In the genomic region with DNA sequence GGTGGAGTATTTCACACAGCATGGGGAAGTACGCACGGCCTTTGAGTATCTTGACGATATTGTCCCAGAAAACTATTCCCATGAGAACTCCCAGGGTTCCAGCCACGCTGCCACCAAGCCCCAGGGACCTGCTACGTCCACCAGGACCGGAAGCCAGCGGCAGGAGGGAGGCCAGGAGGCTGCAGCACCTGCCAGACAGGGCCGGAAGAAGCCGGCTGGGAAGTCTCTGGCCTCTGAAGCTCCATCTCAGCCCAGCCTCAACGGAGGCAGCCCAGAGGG, we compare ENCODE assay signal across 29 cellular contexts. TPM values are rescaled to one million over a fixed set of nuclear protein-coding genes. Genes with fewer than 3 reads are reported as not detected.
"Had no signal": no experiment of that assay in that cellular context is flagged by ENCODE, and none has a peak within 500 bp of the region (broad histone marks: within the 10 kb centered on the region; RNA-seq: fewer than 3 reads in every experiment).

No MANE protein-coding gene starts in this region.

- H3K27me3 ChIP-seq: dorsolateral prefrontal cortex, gastrocnemius medialis, heart right ventricle, neutrophil, suprapubic skin had no signal

- H3K27ac ChIP-seq: dorsolateral prefrontal cortex, gastrocnemius medialis, heart right ventricle, lower lobe of right lung, neutrophil, parathyroid adenoma, skin epidermis, suprapubic skin had no signal

- H3K9ac ChIP-seq: parathyroid adenoma had no signal

- ATAC-seq: gastrocnemius medialis; heart right ventricle; left colon; left ventricle myocardium superior; lower lobe of right lung; natural killer cell treated with Interleukin-12 subunit alpha and Interleukin-12 subunit beta and Interleukin-15 and Interleukin-18, amount 100 ng/mL, for 72 hours; right cardiac atrium; stimulated activated naive B cell treated with anti-CD40 and anti-IgM and Interleukin-4, amounts not matched to agents 10 μg/mL and 1 μg/mL and 100 μg/mL, for 72 hours had no signal

- DNase-seq: central memory CD4-positive, alpha-beta T cell; dorsolateral prefrontal cortex; effector CD4-positive, alpha-beta T cell; foreskin fibroblast; gastrocnemius medialis; heart right ventricle; hippocampal formation; kidney glomerular epithelial cell; left colon; left ventricle myocardium superior; naive B cell; right cardiac atrium; stimulated activated CD4-positive, alpha-beta T cell treated with anti-CD3 and anti-CD28 coated beads, Interleukin-15, amount 100 ng/mL, for 24 hours; stimulated activated CD4-positive, alpha-beta T cell treated with anti-CD3 and anti-CD28 coated beads, Interleukin-2, amount 100 ng/mL, for 48 hours; stimulated activated naive B cell treated with anti-CD40 and anti-IgM and Interleukin-4, amounts not matched to agents 10 μg/mL and 1 μg/mL and 100 μg/mL, for 72 hours; trophoblast cell had no signal

- H3K4me1 ChIP-seq: gastrocnemius medialis, heart right ventricle, lower lobe of right lung, parathyroid adenoma, suprapubic skin had no signal

- H3K4me3 ChIP-seq: dorsolateral prefrontal cortex, gastrocnemius medialis, heart right ventricle, lower lobe of right lung, skin epidermis, suprapubic skin had no signal

- H3K9me3 ChIP-seq: gastrocnemius medialis, heart right ventricle, lower lobe of right lung, neutrophil, suprapubic skin had no signal

RNA-seq across cellular contexts. Expression of a gene that starts 44.5 kb away (rescaled TPM):
- total RNA-seq: cerebellum; dorsolateral prefrontal cortex; gastrocnemius medialis; heart right ventricle; left colon; left ventricle myocardium superior; lower lobe of right lung; mononuclear cell; natural killer cell treated with Interleukin-12 subunit alpha and Interleukin-12 subunit beta and Interleukin-15 and Interleukin-18, amount 100 ng/mL, for 72 hours; neural crest cell; omental fat pad; progenitor cell of endocrine pancreas; right cardiac atrium; suprapubic skin; urinary bladder had no signal
- polyA plus RNA-seq: esophagus, heart right ventricle, right cardiac atrium had no signal
